ENCODE assay signal across 20 cellular contexts in genomic region chr13:84662503-84662902, GRCh38.
"Had no signal": no experiment of that assay in that cellular context is flagged by ENCODE, and none has a peak within 500 bp of the region (broad histone marks: within the 10 kb centered on the region; RNA-seq: fewer than 3 reads in every experiment).

No MANE protein-coding gene starts in this region.

- H3K9me3 ChIP-seq: ascending aorta, breast epithelium, lower lobe of right lung, stomach had no signal

- DNase-seq: activated CD4-positive, alpha-beta T cell treated with anti-CD3 and anti-CD28 coated beads for 1 hour; activated CD4-positive, alpha-beta T cell treated with anti-CD3 and anti-CD28 coated beads, Interleukin-2, amount 50 U/mL, for 4 hours; activated effector memory CD4-positive, alpha-beta T cell treated with anti-CD3 and anti-CD28 coated beads, Interleukin-2, amount 50 U/mL, for 16 hours; activated naive CD4-positive, alpha-beta T cell treated with anti-CD3 and anti-CD28 coated beads, Interleukin-2, amount 50 U/mL, for 16 hours; activated T-cell treated with anti-CD3 and anti-CD28 coated beads, Interleukin-2, amount 50 U/mL, for 72 hours; lower lobe of right lung; naive thymus-derived CD8-positive, alpha-beta T cell; stimulated activated CD4-positive, alpha-beta T cell treated with anti-CD3 and anti-CD28 coated beads, Interleukin-4, amount 100 ng/mL, for 1 hour; stomach; T-helper 9 cell had no signal

- H3K36me3 Mint-ChIP-seq: naive thymus-derived CD8-positive, alpha-beta T cell; type B pancreatic cell had no signal

- FAIRE-seq: endometrium, frontal cortex, keratinocyte had no signal

- H3K4me1 Mint-ChIP-seq: naive thymus-derived CD8-positive, alpha-beta T cell had no signal

- H3K4me3 Mint-ChIP-seq: activated T-cell treated with anti-CD3 and anti-CD28 coated beads, Interleukin-2, amount 50 U/mL, for 72 hours; naive thymus-derived CD8-positive, alpha-beta T cell; type B pancreatic cell had no signal

- H3K79me2 ChIP-seq: parathyroid adenoma had no signal

- H3K9ac ChIP-seq: parathyroid adenoma had no signal

- H3K4me1 ChIP-seq: ascending aorta, breast epithelium, lower lobe of right lung, parathyroid adenoma had no signal

- H3K36me3 ChIP-seq: ascending aorta, breast epithelium, lower lobe of right lung, stomach had no signal

- H3K27me3 Mint-ChIP-seq: naive thymus-derived CD8-positive, alpha-beta T cell; type B pancreatic cell had no signal

- H3K27me3 ChIP-seq: ascending aorta, breast epithelium, stomach had no signal

- H3K4me3 ChIP-seq: ascending aorta, breast epithelium, coronary artery, lower lobe of right lung, smooth muscle cell, stomach had no signal

- H3K27ac Mint-ChIP-seq: activated T-cell treated with anti-CD3 and anti-CD28 coated beads, Interleukin-2, amount 50 U/mL, for 72 hours; type B pancreatic cell had no signal

- H3K4me2 ChIP-seq: smooth muscle cell had no signal

- H3K27ac ChIP-seq: ascending aorta, breast epithelium, coronary artery, lower lobe of right lung, parathyroid adenoma, stomach had no signal

- H3K9me3 Mint-ChIP-seq: type B pancreatic cell had no signal

- H2AFZ ChIP-seq: parathyroid adenoma had no signal

- ATAC-seq: activated T-cell treated with anti-CD3 and anti-CD28 coated beads, Interleukin-2, amount 50 U/mL, for 72 hours; lower lobe of right lung; naive thymus-derived CD8-positive, alpha-beta T cell; sciatic nerve had no signal
